ENCODE assay signal across 8 cellular contexts in the genomic region with DNA sequence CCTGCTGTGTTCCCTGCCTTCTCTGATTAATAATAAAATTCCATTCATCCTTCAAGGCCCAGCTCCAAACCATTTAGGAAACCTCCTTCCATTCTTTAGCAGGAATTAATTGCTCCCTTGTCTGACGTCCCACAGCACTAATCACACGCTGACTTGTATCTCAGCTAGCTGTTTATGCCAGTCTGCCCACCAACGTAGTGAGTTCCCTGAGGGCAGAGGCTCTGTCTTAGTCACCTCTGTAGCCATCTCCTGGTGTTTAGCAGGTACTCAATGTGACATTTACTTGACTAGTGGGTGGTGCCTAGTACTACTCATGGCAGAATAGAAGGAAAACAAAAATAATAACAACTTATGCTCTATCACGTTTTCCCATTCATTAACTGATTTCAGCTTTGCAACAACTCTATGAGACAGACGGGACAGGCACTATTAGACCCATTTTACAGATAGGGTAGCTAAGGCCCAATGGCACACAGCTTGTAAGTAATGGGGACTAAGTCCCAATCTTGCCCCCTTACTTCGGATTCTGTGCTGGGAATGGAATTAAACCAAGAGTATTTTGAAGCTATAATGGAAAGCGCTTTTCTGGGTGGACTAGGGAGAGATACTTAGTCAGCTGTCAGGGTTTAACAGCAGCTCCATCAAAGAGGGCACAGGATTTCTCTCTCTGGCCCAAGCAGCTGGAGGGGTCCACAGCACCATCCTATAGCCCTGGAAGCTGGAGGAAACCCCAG. TPM values are rescaled to one million over a fixed set of nuclear protein-coding genes. Genes with fewer than 3 reads are reported as not detected.
DNase-seq lines count a peak whose midpoint lies in the region; ATAC-seq and TF ChIP-seq lines count a peak whose summit lies in the region.

No MANE protein-coding gene starts in this region.

- H3K27me3 Mint-ChIP-seq in activated CD8-positive, alpha-beta T cell treated with anti-CD3 and anti-CD28 coated beads for 36 hours: no peaks in the 10 kb centered on the region
- H3K27me3 Mint-ChIP-seq in stimulated activated naive CD8-positive, alpha-beta T cell treated with anti-CD3 and anti-CD28 coated beads, Interleukin-15, Interleukin-2, amounts not matched to agents 100 ng/mL and 50 ng/mL, for 24 hours: no peaks in the 10 kb centered on the region

- peak overlapping the region; percentile 90 to 94; a peak in 3 of 4 replicates for H3K27ac ChIP-seq in SK-N-SH (ENCODE audit: low read depth in 2 of 2, low read length in 1 of 2)

- H3K9me3 Mint-ChIP-seq in activated CD8-positive, alpha-beta T cell treated with anti-CD3 and anti-CD28 coated beads for 36 hours: no peaks in the 10 kb centered on the region
- no peaks in the 10 kb centered on the region for H3K9me3 Mint-ChIP-seq in stimulated activated naive CD8-positive, alpha-beta T cell treated with anti-CD3 and anti-CD28 coated beads, Interleukin-15, Interleukin-2, amounts not matched to agents 100 ng/mL and 50 ng/mL, for 24 hours

- no peaks in the 10 kb centered on the region for H3K9me2 ChIP-seq in SK-N-SH

- peak overlapping the region; percentile 99 for H2AFZ ChIP-seq in SK-N-SH (ENCODE audit: low read depth)

- TF ChIP-seq CTCF in SK-N-SH (IDR thresholded peaks at IDR 0.05): no peak
- no peak for TF ChIP-seq CTCF in activated CD8-positive, alpha-beta T cell treated with anti-CD3 and anti-CD28 coated beads for 36 hours (IDR thresholded peaks at IDR 0.05)

- CTCF ChIA-PET in SK-N-SH (lab: Yijun Ruan, JAX): interaction anchor here (0.7 to 4.1 kb wide), 15 partner anchors 10 to 143 kb away, joined by 3 to 17 read pairs (median 4); partner anchors contain the start of genes CASC3 and RARA
- CTCF ChIA-PET in activated CD8-positive, alpha-beta T cell treated with anti-CD3 and anti-CD28 coated beads for 36 hours (lab: Charles Lee): interaction anchor here (0.6 to 3.5 kb wide), 20 partner anchors 9 to 164 kb away, joined by 3 to 22 read pairs (median 3); partner anchors contain the start of gene CDC6

- H3F3A ChIP-seq in SK-N-SH (replicated peaks; ENCODE audit: insufficient read depth): peaks cover 8% of the 10 kb centered on the region

- peaks cover 3% of the 10 kb centered on the region for H3K36me3 Mint-ChIP-seq in activated CD8-positive, alpha-beta T cell treated with anti-CD3 and anti-CD28 coated beads for 36 hours (ENCODE audit: low read depth)
- H3K36me3 Mint-ChIP-seq in stimulated activated naive CD8-positive, alpha-beta T cell treated with anti-CD3 and anti-CD28 coated beads, Interleukin-15, Interleukin-2, amounts not matched to agents 100 ng/mL and 50 ng/mL, for 24 hours (ENCODE audit: low read depth): peaks cover 1% of the 10 kb centered on the region

- no peak for DNase-seq in SK-N-SH
- peak; percentile 12 for DNase-seq in activated CD8-positive, alpha-beta T cell treated with anti-CD3 and anti-CD28 coated beads for 36 hours
- DNase-seq in NCI-H2081 treated with DMSO at 0.1 percent for 48 hours (lab: John Stamatoyannopoulos, UW): no peak
- no peak for DNase-seq in activated gamma-delta T cell (lab: John Stamatoyannopoulos, UW)
- no peak for DNase-seq in NCI-H345 treated with DMSO at 0.1 percent for 48 hours (lab: John Stamatoyannopoulos, UW; ENCODE audit: unreplicated experiment)

- TF ChIP-seq RAD21 in SK-N-SH (IDR thresholded peaks at IDR 0.05; ENCODE audit: low read length): no peak

- H3K36me3 ChIP-seq in SK-N-SH (replicated peaks in 1 of 2; ENCODE audit: control insufficient read depth in 1 of 2, insufficient read depth in 2 of 2, low read length in 1 of 2): peaks cover 0 to 2% of the 10 kb centered on the region in 2 experiments

- H3K27ac Mint-ChIP-seq in activated CD8-positive, alpha-beta T cell treated with anti-CD3 and anti-CD28 coated beads for 36 hours: peak overlapping the region; percentile 100
- peak overlapping the region; percentile 98 for H3K27ac Mint-ChIP-seq in stimulated activated naive CD8-positive, alpha-beta T cell treated with anti-CD3 and anti-CD28 coated beads, Interleukin-15, Interleukin-2, amounts not matched to agents 100 ng/mL and 50 ng/mL, for 24 hours

- no peaks in the 10 kb centered on the region for H3K9me3 ChIP-seq in SK-N-SH

- WGBS in SK-N-SH (ENCODE audit: low lambda C conversion rate): 73% methylated on average over 7 of the region's 7 CpGs

- H3K9ac ChIP-seq in SK-N-SH: peak overlapping the region; percentile 86; the same call in 1 of the 2 replicates

- peak overlapping the region; percentile 96 for H3K4me3 Mint-ChIP-seq in activated CD8-positive, alpha-beta T cell treated with anti-CD3 and anti-CD28 coated beads for 36 hours
- peak overlapping the region; percentile 92 for H3K4me3 Mint-ChIP-seq in stimulated activated naive CD8-positive, alpha-beta T cell treated with anti-CD3 and anti-CD28 coated beads, Interleukin-15, Interleukin-2, amounts not matched to agents 100 ng/mL and 50 ng/mL, for 24 hours

- H4K20me1 ChIP-seq in SK-N-SH (ENCODE audit: insufficient read depth): no peaks in the 10 kb centered on the region

- no peak for ATAC-seq in SK-N-SH treated with all-trans-retinoic acid at 6 μM for 48 hours
- no peak for ATAC-seq in activated CD8-positive, alpha-beta T cell treated with anti-CD3 and anti-CD28 coated beads for 36 hours

- peak overlapping the region; percentile 94 for H3K4me2 ChIP-seq in SK-N-SH

- POLR2A ChIA-PET in SK-N-SH (lab: Yijun Ruan, JAX): interaction anchor here (0.7 to 1.7 kb wide), 11 partner anchors 10 to 105 kb away, joined by 3 to 7 read pairs (median 3); partner anchors contain the start of gene CDC6
- POLR2A ChIA-PET in activated CD8-positive, alpha-beta T cell treated with anti-CD3 and anti-CD28 coated beads for 36 hours (lab: Charles Lee): interaction anchor here (0.6 to 2.4 kb wide), 15 partner anchors 10 to 334 kb away, joined by 3 to 13 read pairs (median 4); partner anchors contain the start of genes CASC3, CDC6, MSL1 and RARA

- no peaks in the 10 kb centered on the region for H3K27me3 ChIP-seq in SK-N-SH (ENCODE audit: insufficient read depth)

- intact Hi-C loops in activated CD8-positive, alpha-beta T cell treated with anti-CD3 and anti-CD28 coated beads for 36 hours (cut with micrococcal nuclease): loop anchor here (5.0 kb wide), 1 partner anchor 74 kb away; no protein-coding TSS in a partner anchor

- H3K79me2 ChIP-seq in SK-N-SH (ENCODE audit: insufficient read depth): peaks cover 30% of the 10 kb centered on the region

- H3K4me3 ChIP-seq in SK-N-SH (ENCODE audit: low read depth in 2 of 2, low read length in 1 of 2) (peak overlapping the region in 1 of 2 experiments; percentile 65; a peak in 2 of 4 replicates), iPS-11a (ENCODE audit: low read depth, low read length) (peak overlapping the region; percentile 46)

- peaks cover 0 to 4% of the 10 kb centered on the region in 2 experiments; a peak in 1 of 4 replicates for H3K4me1 ChIP-seq in SK-N-SH (ENCODE audit: control insufficient read depth in 1 of 2, insufficient read depth in 2 of 2, low read depth in 1 of 2, low read length in 1 of 2)

- no peak for TF ChIP-seq EP300 in SK-N-SH (IDR thresholded peaks at IDR 0.05; ENCODE audit: borderline replicate concordance in 1 of 2, low read depth in 1 of 2, low read length in 1 of 2)

- H3K4me1 Mint-ChIP-seq in activated CD8-positive, alpha-beta T cell treated with anti-CD3 and anti-CD28 coated beads for 36 hours (ENCODE audit: low read depth): peaks cover 24% of the 10 kb centered on the region
- H3K4me1 Mint-ChIP-seq in stimulated activated naive CD8-positive, alpha-beta T cell treated with anti-CD3 and anti-CD28 coated beads, Interleukin-15, Interleukin-2, amounts not matched to agents 100 ng/mL and 50 ng/mL, for 24 hours (ENCODE audit: low read depth): peaks cover 30% of the 10 kb centered on the region

TF ChIP-seq in SK-N-SH, 30 proteins besides CTCF, POLR2A, EP300 and RAD21 (continues in another document):
- no peak for TF ChIP-seq RFX5 (IDR thresholded peaks at IDR 0.05; ENCODE audit: low read length)
- TF ChIP-seq FOXM1 (IDR thresholded peaks at IDR 0.05; ENCODE audit: low read depth): no peak
- TF ChIP-seq RCOR1 (IDR thresholded peaks at IDR 0.05; ENCODE audit: low read length): no peak
- TF ChIP-seq MXI1 (IDR thresholded peaks at IDR 0.05; ENCODE audit: low read depth, low read length): no peak
- TF ChIP-seq SMC3 (IDR thresholded peaks at IDR 0.05; ENCODE audit: low read depth, low read length): no peak
- no peak for TF ChIP-seq PBX3 (IDR thresholded peaks at IDR 0.05)

TF ChIP-seq in SK-N-SH treated with all-trans-retinoic acid at 6 μM for 48 hours, 23 proteins besides CTCF, POLR2A, EP300 and RAD21 (continues in another document):
- no peak for TF ChIP-seq PATZ1 (CRISPR knock-in tag; IDR thresholded peaks at IDR 0.05; ENCODE audit: borderline replicate concordance)
- TF ChIP-seq TCF4 (CRISPR knock-in tag; IDR thresholded peaks at IDR 0.05; ENCODE audit: borderline replicate concordance): no peak
- TF ChIP-seq ZNF8 (CRISPR knock-in tag; IDR thresholded peaks at IDR 0.05): no peak

RNA-seq across cellular contexts. Expression of gene WIPF2, which starts 0.9 kb away (rescaled TPM):
- polyA plus RNA-seq in SK-N-SH (2012; rRNA removed): 5.9 and 6.8 TPM in 2 replicates
- polyA plus RNA-seq in SK-N-SH (2012; cell fraction: cytosol; rRNA removed): 6.2 and 6.6 TPM in 2 replicates
- 8.3 and 9.1 TPM in 2 replicates for polyA plus RNA-seq in SK-N-SH (2012; cell fraction: nucleus; rRNA removed)
- total RNA-seq in activated CD8-positive, alpha-beta T cell treated with anti-CD3 and anti-CD28 coated beads for 36 hours: 10 to 100 TPM; 15.3 to 17.9 TPM

RNA-seq across cellular contexts. Expression of gene RAPGEFL1, which starts 40.9 kb away (rescaled TPM):
- 5.9 and 6.0 TPM in 2 replicates for polyA plus RNA-seq in SK-N-SH (2012; rRNA removed)
- polyA plus RNA-seq in SK-N-SH (2012; cell fraction: cytosol; rRNA removed): 2.0 and 2.3 TPM in 2 replicates
- polyA plus RNA-seq in SK-N-SH (2012; cell fraction: nucleus; rRNA removed): 33.2 and 55.8 TPM in 2 replicates
- 1 to 10 TPM; 3.8 to 5.4 TPM for total RNA-seq in activated CD8-positive, alpha-beta T cell treated with anti-CD3 and anti-CD28 coated beads for 36 hours
